In genomic region chr9:122789256-122790046, GRCh38 we compare ENCODE assay signal across 36 cellular contexts. TPM values are rescaled to one million over a fixed set of nuclear protein-coding genes. Genes with fewer than 3 reads are reported as not detected.
"Had no signal": no experiment of that assay in that cellular context is flagged by ENCODE, and none has a peak within 500 bp of the region (broad histone marks: within the 10 kb centered on the region; RNA-seq: fewer than 3 reads in every experiment).

No MANE protein-coding gene starts in this region.

- H3K4me1 Mint-ChIP-seq: immature natural killer cell; naive thymus-derived CD4-positive, alpha-beta T cell; stimulated activated memory B cell treated with anti-CD40 and anti-IgM and Interleukin-4, amounts not matched to agents 10 μg/mL and 1 μg/mL and 100 μg/mL, for 72 hours; stimulated activated naive CD8-positive, alpha-beta T cell treated with anti-CD3 and anti-CD28 coated beads, Interleukin-15, amount 100 ng/mL, for 72 hours had no signal

- H3K27ac Mint-ChIP-seq: immature natural killer cell; naive thymus-derived CD4-positive, alpha-beta T cell; natural killer cell treated with Interleukin-12 subunit alpha and Interleukin-12 subunit beta and Interleukin-15 and Interleukin-18, amount 100 ng/mL, for 72 hours; stimulated activated memory B cell treated with anti-CD40 and anti-IgM and Interleukin-4, amounts not matched to agents 10 μg/mL and 1 μg/mL and 100 μg/mL, for 72 hours; type B pancreatic cell had no signal

- H3K4me3 Mint-ChIP-seq: immature natural killer cell; naive thymus-derived CD4-positive, alpha-beta T cell; natural killer cell treated with Interleukin-12 subunit alpha and Interleukin-12 subunit beta and Interleukin-15 and Interleukin-18, amount 100 ng/mL, for 72 hours; stimulated activated memory B cell treated with anti-CD40 and anti-IgM and Interleukin-4, amounts not matched to agents 10 μg/mL and 1 μg/mL and 100 μg/mL, for 72 hours; stimulated activated naive CD8-positive, alpha-beta T cell treated with anti-CD3 and anti-CD28 coated beads, Interleukin-15, amount 100 ng/mL, for 72 hours; type B pancreatic cell had no signal

- H3K27me3 Mint-ChIP-seq: naive thymus-derived CD4-positive, alpha-beta T cell; natural killer cell treated with Interleukin-12 subunit alpha and Interleukin-12 subunit beta and Interleukin-15 and Interleukin-18, amount 100 ng/mL, for 72 hours; stimulated activated memory B cell treated with anti-CD40 and anti-IgM and Interleukin-4, amounts not matched to agents 10 μg/mL and 1 μg/mL and 100 μg/mL, for 72 hours; stimulated activated naive CD8-positive, alpha-beta T cell treated with anti-CD3 and anti-CD28 coated beads, Interleukin-15, amount 100 ng/mL, for 72 hours had no signal

- H3K27me3 ChIP-seq: right lobe of liver, tibial nerve, uterus had no signal

- H3K27ac ChIP-seq: left ventricle myocardium inferior, parathyroid adenoma, psoas muscle, right lobe of liver, tibial nerve, uterus had no signal

- H3K4me3 ChIP-seq: left ventricle myocardium inferior, lung, mucosa of descending colon, psoas muscle, right lobe of liver, smooth muscle cell, tibial nerve, uterus had no signal

- ATAC-seq: mucosa of descending colon; naive thymus-derived CD4-positive, alpha-beta T cell; psoas muscle; right lobe of liver; stimulated activated memory B cell treated with anti-CD40 and anti-IgM and Interleukin-4, amounts not matched to agents 10 μg/mL and 1 μg/mL and 100 μg/mL, for 72 hours; stimulated activated naive CD8-positive, alpha-beta T cell treated with anti-CD3 and anti-CD28 coated beads, Interleukin-15, amount 100 ng/mL, for 72 hours had no signal

- H3K36me3 ChIP-seq: left ventricle myocardium inferior, right lobe of liver, uterus had no signal

- H2AFZ ChIP-seq: parathyroid adenoma had no signal

- H3K9ac ChIP-seq: parathyroid adenoma had no signal

- H3K4me1 ChIP-seq: left ventricle myocardium inferior, parathyroid adenoma, psoas muscle, right lobe of liver, tibial nerve, uterus had no signal

- H3K79me2 ChIP-seq: parathyroid adenoma had no signal

- DNase-seq: hypothalamus; immature natural killer cell; left ventricle myocardium inferior; midbrain; mucosa of descending colon; naive thymus-derived CD4-positive, alpha-beta T cell; nucleus accumbens; psoas muscle; right lobe of liver; stimulated activated CD4-positive, alpha-beta T cell treated with anti-CD3 and anti-CD28 coated beads, Interleukin-1b, Interleukin-23, amount 100 ng/mL, for 48 hours; stimulated activated CD4-positive, alpha-beta T cell treated with anti-CD3 and anti-CD28 coated beads, Interleukin-2, amount 100 ng/mL, for 48 hours; stimulated activated CD4-positive, alpha-beta T cell treated with anti-CD3 and anti-CD28 coated beads, Interleukin-4, amount 100 ng/mL, for 4 hours; stimulated activated CD8-positive, alpha-beta memory T cell treated with anti-CD3 and anti-CD28 coated beads, Interleukin-4, amount 100 ng/mL, for 48 hours; stimulated activated naive CD4-positive, alpha-beta T cell treated with Interleukin-2 at 50 U/mL for 16 hours; stimulated activated naive CD8-positive, alpha-beta T cell treated with anti-CD3 and anti-CD28 coated beads, Interleukin-15, amount 100 ng/mL, for 72 hours; substantia nigra; uterus had no signal

- H3K9me3 ChIP-seq: left ventricle myocardium inferior, mucosa of descending colon, psoas muscle, right lobe of liver, tibial nerve, uterus had no signal

- FAIRE-seq: islet of Langerhans had no signal

- H3K9me3 Mint-ChIP-seq: immature natural killer cell; naive thymus-derived CD4-positive, alpha-beta T cell; natural killer cell treated with Interleukin-12 subunit alpha and Interleukin-12 subunit beta and Interleukin-15 and Interleukin-18, amount 100 ng/mL, for 72 hours; stimulated activated memory B cell treated with anti-CD40 and anti-IgM and Interleukin-4, amounts not matched to agents 10 μg/mL and 1 μg/mL and 100 μg/mL, for 72 hours; stimulated activated naive CD8-positive, alpha-beta T cell treated with anti-CD3 and anti-CD28 coated beads, Interleukin-15, amount 100 ng/mL, for 72 hours; type B pancreatic cell had no signal

- H3K36me3 Mint-ChIP-seq: natural killer cell treated with Interleukin-12 subunit alpha and Interleukin-12 subunit beta and Interleukin-15 and Interleukin-18, amount 100 ng/mL, for 72 hours had no signal

- H3K4me2 ChIP-seq: smooth muscle cell had no signal

RNA-seq across cellular contexts. Expression of gene OR5C1, which starts 0.7 kb away (rescaled TPM):
- total RNA-seq: kidney epithelial cell; left ventricle myocardium inferior; lower leg skin; lung; mesenteric fat pad; mucosa of descending colon; myocyte; naive thymus-derived CD4-positive, alpha-beta T cell; natural killer cell treated with Interleukin-12 subunit alpha and Interleukin-12 subunit beta and Interleukin-15 and Interleukin-18, amount 100 ng/mL, for 72 hours; osteoblast; posterior vena cava; psoas muscle; right lobe of liver; skeletal muscle tissue; smooth muscle cell; temporal lobe; tibial nerve; ureter; uterus had no signal
- polyA plus RNA-seq: immature natural killer cell; lung; naive thymus-derived CD4-positive, alpha-beta T cell; neural cell; psoas muscle; smooth muscle cell had no signal

RNA-seq across cellular contexts. Expression of gene OR1K1, which starts 10.5 kb away (rescaled TPM):
- total RNA-seq: kidney epithelial cell; left ventricle myocardium inferior; lung; mesenteric fat pad; mucosa of descending colon; myocyte; naive thymus-derived CD4-positive, alpha-beta T cell; natural killer cell treated with Interleukin-12 subunit alpha and Interleukin-12 subunit beta and Interleukin-15 and Interleukin-18, amount 100 ng/mL, for 72 hours; osteoblast; posterior vena cava; psoas muscle; right lobe of liver; skeletal muscle tissue; smooth muscle cell; temporal lobe; tibial nerve; ureter; uterus had no signal
- polyA plus RNA-seq: immature natural killer cell; lung; naive thymus-derived CD4-positive, alpha-beta T cell; neural cell; psoas muscle; smooth muscle cell; thymus had no signal

RNA-seq across cellular contexts. Expression of gene OR1L6, which starts 47.3 kb away (rescaled TPM):
- total RNA-seq: kidney epithelial cell; left ventricle myocardium inferior; lower leg skin; lung; mesenteric fat pad; mucosa of descending colon; myocyte; naive thymus-derived CD4-positive, alpha-beta T cell; natural killer cell treated with Interleukin-12 subunit alpha and Interleukin-12 subunit beta and Interleukin-15 and Interleukin-18, amount 100 ng/mL, for 72 hours; osteoblast; posterior vena cava; psoas muscle; right lobe of liver; skeletal muscle tissue; smooth muscle cell; temporal lobe; tibial nerve; ureter; uterus had no signal
- polyA plus RNA-seq: immature natural killer cell; lung; naive thymus-derived CD4-positive, alpha-beta T cell; neural cell; psoas muscle; smooth muscle cell; thymus had no signal
